ENCODE assay signal across 15 cellular contexts in the genomic region with DNA sequence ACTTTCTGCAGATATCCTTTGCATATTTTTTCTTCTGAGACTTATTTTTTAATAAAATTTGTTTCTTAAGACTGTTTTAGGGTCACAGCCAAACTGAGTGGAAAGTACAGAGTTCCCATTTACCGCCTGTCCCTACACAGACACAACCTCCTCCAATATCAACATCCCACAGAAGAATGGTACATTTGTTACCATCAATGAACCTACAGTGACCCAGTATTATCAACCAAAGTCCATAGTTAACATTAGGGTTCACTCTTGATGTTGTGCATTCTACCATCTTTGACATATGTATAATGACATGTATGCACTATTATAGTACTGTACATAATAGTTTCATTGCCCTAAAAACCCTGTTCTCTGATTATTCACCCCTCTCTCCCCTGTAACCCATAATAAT. TPM values are rescaled to one million over a fixed set of nuclear protein-coding genes. Genes with fewer than 3 reads are reported as not detected.
DNase-seq lines count a peak whose midpoint lies in the region; ATAC-seq and TF ChIP-seq lines count a peak whose summit lies in the region.
"Had no signal": no experiment of that assay in that cellular context is flagged by ENCODE, and none has a peak within 500 bp of the region (broad histone marks: within the 10 kb centered on the region; RNA-seq: fewer than 3 reads in every experiment).

No MANE protein-coding gene starts in this region.

- peaks cover 4% of the 10 kb centered on the region for H3K27me3 Mint-ChIP-seq in nephron progenitor cell (ENCODE audit: low read depth, poor library complexity)
- H3K27me3 Mint-ChIP-seq in type B pancreatic cell = no peaks in the 10 kb centered on the region
- H3K27me3 Mint-ChIP-seq: CD4-positive, alpha-beta memory T cell had no signal

- no peak for ATAC-seq in GM18505 (IDR thresholded peaks at IDR 0.05; ENCODE audit: unreplicated experiment)
- ATAC-seq: A549, GM12878 had no signal

- H3K36me3 ChIP-seq in ascending aorta (no peaks in the 10 kb centered on the region), liver (ENCODE audit: control insufficient read depth in 4 of 4, insufficient read depth in 3 of 4, low read depth in 1 of 4, low read length in 3 of 4) (no peaks in the 10 kb centered on the region), Peyer's patch (no peaks in the 10 kb centered on the region)
- H3K36me3 ChIP-seq: BE2C, HAP-1 had no signal

- peaks cover 35% of the 10 kb centered on the region for H3K9me3 Mint-ChIP-seq in nephron progenitor cell
- peaks cover 5% of the 10 kb centered on the region for H3K9me3 Mint-ChIP-seq in type B pancreatic cell
- H3K9me3 Mint-ChIP-seq: CD4-positive, alpha-beta memory T cell had no signal

- H3K9me3 ChIP-seq in ascending aorta = no peaks in the 10 kb centered on the region
- H3K9me3 ChIP-seq in liver (ENCODE audit: control insufficient read depth in 4 of 4, low read length in 3 of 4) = no peaks in the 10 kb centered on the region
- H3K9me3 ChIP-seq in Peyer's patch = no peaks in the 10 kb centered on the region
- H3K9me3 ChIP-seq: A549, BE2C, HAP-1 had no signal

- H3K27me3 ChIP-seq in ascending aorta = no peaks in the 10 kb centered on the region
- H3K27me3 ChIP-seq in liver (ENCODE audit: control insufficient read depth in 4 of 4, insufficient read depth in 4 of 4, low read length in 3 of 4) = no peaks in the 10 kb centered on the region
- H3K27me3 ChIP-seq in Peyer's patch = no peaks in the 10 kb centered on the region
- H3K27me3 ChIP-seq: BE2C had no signal

- TF ChIP-seq POLR2A in Peyer's patch (IDR thresholded peaks at IDR 0.05) = no peak
- TF ChIP-seq POLR2A in GM18505 (IDR thresholded peaks at IDR 0.05; ENCODE audit: borderline replicate concordance, extremely low read depth, insufficient read depth, insufficient read length) = no peak

- no peak for DNase-seq in ascending aorta (ENCODE audit: low spot score in 2 of 2)
- DNase-seq in nephron progenitor cell = no peak
- DNase-seq in type B pancreatic cell (ENCODE audit: extremely low spot score, unreplicated experiment) = no peak
- no peak for DNase-seq in SKM-1 treated with dmso at 0.1 percent for 144 hours (lab: John Stamatoyannopoulos, UW; ENCODE audit: unreplicated experiment)
- DNase-seq in Peyer's patch = no peak
- DNase-seq in middle frontal gyrus (ENCODE audit: extremely low spot score, low spot score) = no peak
- DNase-seq: BE2C; CD4-positive, alpha-beta memory T cell; DMS79 had no signal

- intact Hi-C loops in ascending aorta (cut with DNase I) = no loop called here

- peak overlapping the region; percentile 36 to 54 for H3K27ac ChIP-seq in ascending aorta
- no peak overlapping the region for H3K27ac ChIP-seq in liver (ENCODE audit: low read depth in 1 of 2, low read length in 2 of 2)
- H3K27ac ChIP-seq in Peyer's patch = no peak overlapping the region
- H3K27ac ChIP-seq: A549, C4-2B had no signal

- TF ChIP-seq RAD21 in liver (IDR thresholded peaks at IDR 0.05) = no peak

- H3K4me1 ChIP-seq in ascending aorta = peaks cover 0 to 8% of the 10 kb centered on the region in 2 donors
- H3K4me1 ChIP-seq in liver (ENCODE audit: control insufficient read depth in 4 of 4, insufficient read depth in 4 of 4, low read length in 3 of 4) = no peaks in the 10 kb centered on the region
- H3K4me1 ChIP-seq in Peyer's patch = peaks cover 0 to 8% (median 0%) of the 10 kb centered on the region in 4 donors
- H3K4me1 ChIP-seq: BE2C, HAP-1 had no signal

- H3K4me3 ChIP-seq in ascending aorta (no peak overlapping the region), liver (ENCODE audit: low read depth in 1 of 3, low read length in 3 of 3) (no peak overlapping the region), Peyer's patch (no peak overlapping the region)
- H3K4me3 ChIP-seq: A549, GM12878, HAP-1 had no signal

- H3K36me3 Mint-ChIP-seq in nephron progenitor cell (ENCODE audit: low read depth) (peaks cover 55% of the 10 kb centered on the region), type B pancreatic cell (peaks cover 23% of the 10 kb centered on the region)
- H3K36me3 Mint-ChIP-seq: CD4-positive, alpha-beta memory T cell had no signal

- no peak overlapping the region for H3K9ac ChIP-seq in liver (ENCODE audit: low read depth in 1 of 2, low read length in 2 of 2)

- no peak overlapping the region for H3K4me3 Mint-ChIP-seq in nephron progenitor cell
- no peak overlapping the region for H3K4me3 Mint-ChIP-seq in type B pancreatic cell
- H3K4me3 Mint-ChIP-seq: CD4-positive, alpha-beta memory T cell had no signal

- WGBS in liver = 81% methylated on average over 1 of the region's 1 CpG

- TF ChIP-seq CTCF in ascending aorta (IDR thresholded peaks at IDR 0.05) (no peak), liver (IDR thresholded peaks at IDR 0.05; ENCODE audit: low read depth, low read length, missing input control) (no peak), nephron progenitor cell (IDR thresholded peaks at IDR 0.05) (no peak), type B pancreatic cell (conservative IDR thresholded peaks at IDR 0.05) (no peak), Peyer's patch (IDR thresholded peaks at IDR 0.05) (no peak)

- H3K27ac Mint-ChIP-seq in nephron progenitor cell = peak overlapping the region; percentile 3
- peak overlapping the region; percentile 6 for H3K27ac Mint-ChIP-seq in type B pancreatic cell

- H3K4me1 Mint-ChIP-seq in nephron progenitor cell = peaks cover 35% of the 10 kb centered on the region
- peaks cover 22% of the 10 kb centered on the region for H3K4me1 Mint-ChIP-seq in type B pancreatic cell (ENCODE audit: unreplicated experiment)

TF ChIP-seq in liver, 16 proteins besides CTCF, POLR2A, EP300 and RAD21:
- TF ChIP-seq JUND (IDR thresholded peaks at IDR 0.05) (no peak), YY1 (IDR thresholded peaks at IDR 0.05) (no peak), RXRA (IDR thresholded peaks at IDR 0.05) (peak; percentile 30 to 37), HNF4A (conservative IDR thresholded peaks at IDR 0.05) (peak; percentile 36 to 43)

RNA-seq across cellular contexts. Expression of a gene that starts 14.6 kb away (rescaled TPM):
- total RNA-seq in ascending aorta (41.1 TPM), liver (10 to 100 TPM; 12.8 to 23.5 TPM), type B pancreatic cell (ENCODE audit: low replicate concordance) (38.1 and 57.0 TPM in 2 replicates), Peyer's patch (10 to 100 TPM; 11.6 to 67.1 (median 44.0) TPM)
- 10 to 100 TPM in 1 of 2 donors, 1 to 10 TPM in 1; 7.9 to 26.9 TPM for polyA plus RNA-seq in liver

RNA-seq across cellular contexts. Expression of a gene that starts 40.8 kb away (rescaled TPM):
- total RNA-seq in ascending aorta (65.0 TPM), liver (10 to 100 TPM; 72.0 to 93.1 TPM), type B pancreatic cell (ENCODE audit: low replicate concordance) (58.3 and 62.6 TPM in 2 replicates), Peyer's patch (100 to 1,000 TPM in 3 of 4 donors, 10 to 100 TPM in 1; 92.0 to 153 (median 124) TPM)
- 10 to 100 TPM; 11.0 to 39.9 TPM for polyA plus RNA-seq in liver

Comparison
In these comparisons a context has a peak if more than half of its experiments do, and no peak if none do; other contexts are left out.
1. H3K27ac ChIP-seq: peak in ascending aorta (2 of 2); none in liver (0 of 2) and Peyer's patch (0 of 4).